10 cellular contexts compared by ENCODE assay signal in genomic region chr3:39216176-39216790, GRCh38. TPM values are rescaled to one million over a fixed set of nuclear protein-coding genes. Genes with fewer than 3 reads are reported as not detected.
DNase-seq lines count a peak whose midpoint lies in the region; ATAC-seq and TF ChIP-seq lines count a peak whose summit lies in the region.
"Had no signal": no experiment of that assay in that cellular context is flagged by ENCODE, and none has a peak within 500 bp of the region (broad histone marks: within the 10 kb centered on the region; RNA-seq: fewer than 3 reads in every experiment).

No MANE protein-coding gene starts in this region.

- intact Hi-C loops in activated CD8-positive, alpha-beta T cell treated with anti-CD3 and anti-CD28 coated beads for 36 hours (cut with micrococcal nuclease), result no loop called here

- peak; percentile 31 to 48 for ATAC-seq in activated naive CD4-positive, alpha-beta T cell treated with anti-CD3 and anti-CD28 coated beads, Interleukin-2, amount 50 U/mL, for 72 hours
- ATAC-seq in HG02884 (IDR thresholded peaks at IDR 0.05; ENCODE audit: unreplicated experiment), result peak; percentile 96
- ATAC-seq in stimulated activated memory B cell treated with anti-CD40 and anti-IgM and Interleukin-4, amounts not matched to agents 10 μg/mL and 1 μg/mL and 100 μg/mL, for 72 hours, result peak; percentile 96
- ATAC-seq in foreskin keratinocyte, result no peak
- no peak for ATAC-seq in activated CD8-positive, alpha-beta T cell treated with anti-CD3 and anti-CD28 coated beads for 36 hours

- H3K27ac ChIP-seq in foreskin keratinocyte, result no peak overlapping the region

- no peaks in the 10 kb centered on the region for H3K36me3 Mint-ChIP-seq in activated naive CD4-positive, alpha-beta T cell treated with anti-CD3 and anti-CD28 coated beads, Interleukin-2, amount 50 U/mL, for 72 hours
- peaks cover 3% of the 10 kb centered on the region for H3K36me3 Mint-ChIP-seq in activated naive CD4-positive, alpha-beta T cell treated with anti-CD3 and anti-CD28 coated beads, Interleukin-2, amount 10 ng/mL, durations not matched to agents 7 days and 5 days
- no peaks in the 10 kb centered on the region for H3K36me3 Mint-ChIP-seq in stimulated activated memory B cell treated with anti-CD40 and anti-IgM and Interleukin-4, amounts not matched to agents 10 μg/mL and 1 μg/mL and 100 μg/mL, for 72 hours
- H3K36me3 Mint-ChIP-seq in activated CD8-positive, alpha-beta T cell treated with anti-CD3 and anti-CD28 coated beads for 36 hours (ENCODE audit: low read depth), result no peaks in the 10 kb centered on the region

- POLR2A ChIA-PET in activated CD8-positive, alpha-beta T cell treated with anti-CD3 and anti-CD28 coated beads for 36 hours (lab: Charles Lee), result no interaction called here

- H3K27ac Mint-ChIP-seq in activated naive CD4-positive, alpha-beta T cell treated with anti-CD3 and anti-CD28 coated beads, Interleukin-2, amount 50 U/mL, for 72 hours, result no peak overlapping the region
- no peak overlapping the region for H3K27ac Mint-ChIP-seq in activated naive CD4-positive, alpha-beta T cell treated with anti-CD3 and anti-CD28 coated beads, Interleukin-2, amount 10 ng/mL, durations not matched to agents 7 days and 5 days
- H3K27ac Mint-ChIP-seq in stimulated activated memory B cell treated with anti-CD40 and anti-IgM and Interleukin-4, amounts not matched to agents 10 μg/mL and 1 μg/mL and 100 μg/mL, for 72 hours, result peak overlapping the region; percentile 1
- no peak overlapping the region for H3K27ac Mint-ChIP-seq in activated CD8-positive, alpha-beta T cell treated with anti-CD3 and anti-CD28 coated beads for 36 hours

- peaks cover 23% of the 10 kb centered on the region for H3K4me1 Mint-ChIP-seq in activated naive CD4-positive, alpha-beta T cell treated with anti-CD3 and anti-CD28 coated beads, Interleukin-2, amount 10 ng/mL, durations not matched to agents 7 days and 5 days
- peaks cover 35% of the 10 kb centered on the region for H3K4me1 Mint-ChIP-seq in stimulated activated memory B cell treated with anti-CD40 and anti-IgM and Interleukin-4, amounts not matched to agents 10 μg/mL and 1 μg/mL and 100 μg/mL, for 72 hours
- peaks cover 13% of the 10 kb centered on the region for H3K4me1 Mint-ChIP-seq in activated CD8-positive, alpha-beta T cell treated with anti-CD3 and anti-CD28 coated beads for 36 hours (ENCODE audit: low read depth)

- peaks cover 67% of the 10 kb centered on the region for H3K27me3 ChIP-seq in foreskin keratinocyte

- CTCF ChIA-PET in activated naive CD4-positive, alpha-beta T cell treated with anti-CD3 and anti-CD28 coated beads, Interleukin-2, amount 10 ng/mL, durations not matched to agents 7 days and 5 days (lab: Charles Lee), result interaction anchor here (1.1 to 7.0 kb wide), 2 partner anchors 9 to 71 kb away, joined by 3 to 33 read pairs; no protein-coding TSS in a partner anchor
- CTCF ChIA-PET in activated CD8-positive, alpha-beta T cell treated with anti-CD3 and anti-CD28 coated beads for 36 hours (lab: Charles Lee), result interaction anchor here (0.9 to 6.2 kb wide), 9 partner anchors 10 to 216 kb away, joined by 3 to 43 read pairs (median 4); no protein-coding TSS in a partner anchor

- no peak overlapping the region for H3K4me3 Mint-ChIP-seq in activated naive CD4-positive, alpha-beta T cell treated with anti-CD3 and anti-CD28 coated beads, Interleukin-2, amount 10 ng/mL, durations not matched to agents 7 days and 5 days
- H3K4me3 Mint-ChIP-seq in stimulated activated memory B cell treated with anti-CD40 and anti-IgM and Interleukin-4, amounts not matched to agents 10 μg/mL and 1 μg/mL and 100 μg/mL, for 72 hours, result peak overlapping the region; percentile 5
- no peak overlapping the region for H3K4me3 Mint-ChIP-seq in activated CD8-positive, alpha-beta T cell treated with anti-CD3 and anti-CD28 coated beads for 36 hours

- peaks cover 60% of the 10 kb centered on the region for H3K27me3 Mint-ChIP-seq in activated naive CD4-positive, alpha-beta T cell treated with anti-CD3 and anti-CD28 coated beads, Interleukin-2, amount 10 ng/mL, durations not matched to agents 7 days and 5 days
- peaks cover 5% of the 10 kb centered on the region for H3K27me3 Mint-ChIP-seq in stimulated activated memory B cell treated with anti-CD40 and anti-IgM and Interleukin-4, amounts not matched to agents 10 μg/mL and 1 μg/mL and 100 μg/mL, for 72 hours
- peaks cover 6% of the 10 kb centered on the region for H3K27me3 Mint-ChIP-seq in activated CD8-positive, alpha-beta T cell treated with anti-CD3 and anti-CD28 coated beads for 36 hours

- no peak for DNase-seq in activated naive CD4-positive, alpha-beta T cell treated with anti-CD3 and anti-CD28 coated beads, Interleukin-2, amount 50 U/mL, for 72 hours (ENCODE audit: low spot score in 2 of 2)
- no peak for DNase-seq in activated naive CD4-positive, alpha-beta T cell treated with anti-CD3 and anti-CD28 coated beads, Interleukin-2, amount 10 ng/mL, durations not matched to agents 7 days and 5 days
- DNase-seq in NCI-H82 (lab: John Stamatoyannopoulos, UW), result peak; percentile 75
- DNase-seq in cerebellum (ENCODE audit: low spot score), result no peak
- no peak for DNase-seq in foreskin keratinocyte
- DNase-seq in activated CD8-positive, alpha-beta T cell treated with anti-CD3 and anti-CD28 coated beads for 36 hours, result no peak
- DNase-seq: NCI-H446 treated with DMSO at 0.1 percent for 48 hours had no signal

- no peak for TF ChIP-seq CTCF in foreskin keratinocyte (conservative IDR thresholded peaks at IDR 0.05)
- no peak for TF ChIP-seq CTCF in activated CD8-positive, alpha-beta T cell treated with anti-CD3 and anti-CD28 coated beads for 36 hours (IDR thresholded peaks at IDR 0.05)

- H3K9me3 Mint-ChIP-seq in activated naive CD4-positive, alpha-beta T cell treated with anti-CD3 and anti-CD28 coated beads, Interleukin-2, amount 50 U/mL, for 72 hours, result no peaks in the 10 kb centered on the region
- no peaks in the 10 kb centered on the region for H3K9me3 Mint-ChIP-seq in activated naive CD4-positive, alpha-beta T cell treated with anti-CD3 and anti-CD28 coated beads, Interleukin-2, amount 10 ng/mL, durations not matched to agents 7 days and 5 days
- no peaks in the 10 kb centered on the region for H3K9me3 Mint-ChIP-seq in stimulated activated memory B cell treated with anti-CD40 and anti-IgM and Interleukin-4, amounts not matched to agents 10 μg/mL and 1 μg/mL and 100 μg/mL, for 72 hours
- H3K9me3 Mint-ChIP-seq in activated CD8-positive, alpha-beta T cell treated with anti-CD3 and anti-CD28 coated beads for 36 hours, result no peaks in the 10 kb centered on the region

- H3K4me1 ChIP-seq in foreskin keratinocyte, result no peaks in the 10 kb centered on the region

RNA-seq across cellular contexts. Expression of gene XIRP1, which starts 23.9 kb away (rescaled TPM):
- 1 to 10 TPM in 1 of 2 donors, under 1 TPM in 1; 0.14 to 4.1 TPM for total RNA-seq in activated naive CD4-positive, alpha-beta T cell treated with anti-CD3 and anti-CD28 coated beads, Interleukin-2, amount 50 U/mL, for 72 hours
- total RNA-seq in cerebellum (not detected), foreskin keratinocyte (not detected in 2 replicates)
- polyA plus RNA-seq in foreskin keratinocyte, result not detected in 2 replicates
- 1 to 10 TPM; 2.5 TPM for total RNA-seq in activated CD8-positive, alpha-beta T cell treated with anti-CD3 and anti-CD28 coated beads for 36 hours
- polyA plus RNA-seq: keratinocyte had no signal

Comparison
In these comparisons a context has a peak if more than half of its experiments do, and no peak if none do; other contexts are left out.
1. ATAC-seq: peak in activated naive CD4-positive, alpha-beta T cell treated with anti-CD3 and anti-CD28 coated beads, Interleukin-2, amount 50 U/mL, for 72 hours (2 of 2), HG02884 (single experiment) and stimulated activated memory B cell treated with anti-CD40 and anti-IgM and Interleukin-4, amounts not matched to agents 10 μg/mL and 1 μg/mL and 100 μg/mL, for 72 hours (single experiment); none in foreskin keratinocyte (single experiment) and activated CD8-positive, alpha-beta T cell treated with anti-CD3 and anti-CD28 coated beads for 36 hours (single experiment).